Comparison of ENCODE assay signal across 8 cellular contexts in the genomic region with DNA sequence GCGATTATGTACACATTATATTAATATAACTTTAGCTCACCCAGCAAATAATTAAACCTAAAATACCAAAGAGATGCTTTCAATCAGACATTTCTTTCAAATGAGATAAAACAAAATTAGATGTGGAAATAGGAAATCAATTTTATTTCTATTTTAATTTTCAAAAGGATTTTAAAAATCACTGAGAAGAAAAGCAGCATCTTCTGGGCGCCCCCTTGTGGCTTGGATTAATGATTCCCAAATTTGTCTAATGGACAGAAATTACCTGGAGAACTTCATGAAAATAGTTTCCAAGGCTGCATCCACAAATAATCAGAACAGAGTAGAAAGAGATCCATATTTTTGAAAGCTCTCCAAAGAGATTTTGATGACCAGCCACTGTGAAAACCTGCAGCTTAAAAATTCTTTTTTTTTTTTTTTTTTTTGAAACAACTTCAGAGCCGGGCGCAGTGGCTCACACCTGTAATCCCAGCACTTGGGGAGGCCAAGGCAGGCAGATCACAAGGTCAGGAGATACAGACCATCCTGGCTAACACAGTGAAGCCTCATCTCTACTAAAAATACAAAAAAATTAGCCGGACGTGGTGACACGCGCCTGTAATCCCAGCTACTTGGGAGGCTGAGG. TPM values are rescaled to one million over a fixed set of nuclear protein-coding genes. Genes with fewer than 3 reads are reported as not detected.
DNase-seq lines count a peak whose midpoint lies in the region; ATAC-seq and TF ChIP-seq lines count a peak whose summit lies in the region.

No MANE protein-coding gene starts in this region.

- H3K9me3 ChIP-seq in fibroblast of lung (ENCODE audit: control insufficient read depth, insufficient read depth, low read depth, low read length): no peaks in the 10 kb centered on the region

- H3K36me3 ChIP-seq in KMS-11 (ENCODE audit: insufficient read depth) (no peaks in the 10 kb centered on the region), fibroblast of lung (ENCODE audit: control insufficient read depth, insufficient read depth, low read length) (no peaks in the 10 kb centered on the region)

- ATAC-seq in GM19452 (IDR thresholded peaks at IDR 0.05; ENCODE audit: unreplicated experiment) (no peak), HG02763 (IDR thresholded peaks at IDR 0.05; ENCODE audit: unreplicated experiment) (no peak)

- no peak overlapping the region for H3K4me3 Mint-ChIP-seq in progenitor cell of endocrine pancreas (ENCODE audit: low read depth)

- H3K36me3 Mint-ChIP-seq in progenitor cell of endocrine pancreas (ENCODE audit: insufficient read depth): no peaks in the 10 kb centered on the region

- no peaks in the 10 kb centered on the region for H3K9me3 Mint-ChIP-seq in progenitor cell of endocrine pancreas (ENCODE audit: low read depth)

- H3K9ac ChIP-seq in KMS-11: no peak overlapping the region
- no peak overlapping the region for H3K9ac ChIP-seq in fibroblast of lung (ENCODE audit: insufficient read depth, low read length)

- H3K4me2 ChIP-seq in KMS-11: no peak overlapping the region
- no peak overlapping the region for H3K4me2 ChIP-seq in fibroblast of lung (ENCODE audit: extremely low read depth, insufficient read depth, low read length)

- no peak overlapping the region for H3K27ac Mint-ChIP-seq in progenitor cell of endocrine pancreas

- no peaks in the 10 kb centered on the region for H3K27me3 Mint-ChIP-seq in progenitor cell of endocrine pancreas

- H3K79me2 ChIP-seq in KMS-11 (ENCODE audit: insufficient read depth, low read depth): no peaks in the 10 kb centered on the region
- no peaks in the 10 kb centered on the region for H3K79me2 ChIP-seq in fibroblast of lung (ENCODE audit: control insufficient read depth, insufficient read depth, low read length)

- DNase-seq in DMS 273 (lab: John Stamatoyannopoulos, UW; ENCODE audit: unreplicated experiment) (peak; percentile 59), DMS 273 treated with DMSO at 0.1 percent for 48 hours (lab: John Stamatoyannopoulos, UW) (no peak), fibroblast of lung (ENCODE audit: low read depth in 2 of 2) (peak; percentile 15 to 50), progenitor cell of endocrine pancreas (ENCODE audit: low spot score, unreplicated experiment) (peak; percentile 15)
- peak; percentile 53 for DNase-seq in activated CD4-positive, alpha-beta T cell treated with anti-CD3 and anti-CD28 coated beads for 48 hours

- no peaks in the 10 kb centered on the region for H3K4me1 ChIP-seq in KMS-11 (ENCODE audit: low read depth, poor library complexity, severe bottlenecking)
- H3K4me1 ChIP-seq in fibroblast of lung (ENCODE audit: control insufficient read depth, extremely low read depth, insufficient read depth, low read length): no peaks in the 10 kb centered on the region

- H2AFZ ChIP-seq in KMS-11 (ENCODE audit: low read depth): no peak overlapping the region
- H2AFZ ChIP-seq in fibroblast of lung (ENCODE audit: low read length): no peak overlapping the region

- H4K20me1 ChIP-seq in KMS-11 (ENCODE audit: insufficient read depth): no peaks in the 10 kb centered on the region
- no peaks in the 10 kb centered on the region for H4K20me1 ChIP-seq in fibroblast of lung (ENCODE audit: control insufficient read depth, extremely low read depth, insufficient read depth, low read length)

- no peak overlapping the region for H3K27ac ChIP-seq in KMS-11
- H3K27ac ChIP-seq in fibroblast of lung (ENCODE audit: insufficient read depth, low read length): no peak overlapping the region

- H3K27me3 ChIP-seq in KMS-11 (ENCODE audit: insufficient read depth, low read depth): no peaks in the 10 kb centered on the region
- no peaks in the 10 kb centered on the region for H3K27me3 ChIP-seq in fibroblast of lung (ENCODE audit: control insufficient read depth, insufficient read depth, low read length)

- TF ChIP-seq CTCF in KMS-11 (conservative IDR thresholded peaks at IDR 0.05; ENCODE audit: low read depth, low read length) (peak; percentile 76), fibroblast of lung (conservative IDR thresholded peaks at IDR 0.05 in 1 of 2, IDR thresholded peaks at IDR 0.05 in 1 of 2; ENCODE audit: low read depth in 1 of 2, low read length in 2 of 2) (peak; percentile 62 to 71), progenitor cell of endocrine pancreas (IDR thresholded peaks at IDR 0.05; ENCODE audit: unreplicated experiment) (peak; percentile 83)

- H3K4me3 ChIP-seq in KMS-11 (IDR thresholded peaks at IDR 0.05; ENCODE audit: insufficient read depth, low read depth, low read length) (no peak overlapping the region), fibroblast of lung (replicated peaks in 1 of 4; ENCODE audit: control extremely low read depth in 1 of 4, insufficient read depth in 1 of 4, low read depth in 3 of 4, low read length in 4 of 4) (no peak overlapping the region)

- H3K4me1 Mint-ChIP-seq in progenitor cell of endocrine pancreas (ENCODE audit: low read depth): peaks cover 2% of the 10 kb centered on the region

RNA-seq across cellular contexts. Expression of a gene that starts 50.9 kb away (rescaled TPM):
- total RNA-seq in fibroblast of lung (45.6 and 46.2 TPM in 2 replicates), progenitor cell of endocrine pancreas (56.7 and 65.1 TPM in 2 replicates)
- polyA plus RNA-seq in fibroblast of lung: 35.1 and 38.7 TPM in 2 replicates
- polyA plus RNA-seq in fibroblast of lung (2012): 21.4 and 21.8 TPM in 2 replicates
- 79.5 and 129 TPM in 2 replicates for polyA minus RNA-seq in fibroblast of lung (ENCODE audit: low replicate concordance)
